ENCODE assay signal across 12 cellular contexts in genomic region chr14:75299064-75299463, GRCh38. TPM values are rescaled to one million over a fixed set of nuclear protein-coding genes. Genes with fewer than 3 reads are reported as not detected.
DNase-seq lines count a peak whose midpoint lies in the region; ATAC-seq and TF ChIP-seq lines count a peak whose summit lies in the region.
"Had no signal": no experiment of that assay in that cellular context is flagged by ENCODE, and none has a peak within 500 bp of the region (broad histone marks: within the 10 kb centered on the region; RNA-seq: fewer than 3 reads in every experiment).

No MANE protein-coding gene starts in this region.

- H3K9me2 ChIP-seq in hepatocyte (replicated peaks; ENCODE audit: insufficient read depth): no peaks in the 10 kb centered on the region

- DNase-seq in KBM-7 (peak; percentile 90), hepatocyte (ENCODE audit: low spot score) (peak; percentile 60), spleen (no peak), endothelial cell (ENCODE audit: low spot score) (no peak)
- DNase-seq in activated T-cell treated with anti-CD3 and anti-CD28 coated beads, Interleukin-2, amount 50 U/mL, for 72 hours: no peak
- DNase-seq: activated CD8-positive, alpha-beta memory T cell treated with anti-CD3 and anti-CD28 coated beads, Interleukin-2, amount 10 ng/mL, durations not matched to agents 7 days and 5 days; DMS 273 treated with DMSO at 0.1 percent for 48 hours; NCI-H2029 treated with DMSO at 0.1 percent for 48 hours had no signal

- H2AFZ ChIP-seq in hepatocyte: no peak overlapping the region

- H3K4me1 Mint-ChIP-seq in endothelial cell (ENCODE audit: unreplicated experiment): peaks cover 35% of the 10 kb centered on the region
- peaks cover 36% of the 10 kb centered on the region for H3K4me1 Mint-ChIP-seq in activated T-cell treated with anti-CD3 and anti-CD28 coated beads, Interleukin-2, amount 50 U/mL, for 72 hours (ENCODE audit: low read depth)

- no peaks in the 10 kb centered on the region for H3K9me3 Mint-ChIP-seq in endothelial cell (ENCODE audit: unreplicated experiment)
- peaks cover 0 to 6% of the 10 kb centered on the region in 2 donors for H3K9me3 Mint-ChIP-seq in activated T-cell treated with anti-CD3 and anti-CD28 coated beads, Interleukin-2, amount 50 U/mL, for 72 hours

- H3K4me1 ChIP-seq in hepatocyte (ENCODE audit: insufficient read depth) (peaks cover 21% of the 10 kb centered on the region), spleen (peaks cover 12 to 95% (median 57%) of the 10 kb centered on the region in 6 donors)

- in situ Hi-C loops in KBM-7 (cut with MboI; ENCODE audit: low pct_unique_long_range_greater_than_20kb, low sequenced_read_pairs): loop anchor here (10.0 kb wide), 1 partner anchor 154 kb away; no protein-coding TSS in a partner anchor

- no peak overlapping the region for H3K4me3 Mint-ChIP-seq in endothelial cell (ENCODE audit: unreplicated experiment)
- H3K4me3 Mint-ChIP-seq in activated T-cell treated with anti-CD3 and anti-CD28 coated beads, Interleukin-2, amount 50 U/mL, for 72 hours: no peak overlapping the region
- H3K4me3 Mint-ChIP-seq: activated CD8-positive, alpha-beta memory T cell treated with anti-CD3 and anti-CD28 coated beads, Interleukin-2, amount 10 ng/mL, durations not matched to agents 7 days and 5 days had no signal

- H3K27ac ChIP-seq in adipose tissue (ENCODE audit: low read depth, low read length): peak overlapping the region; percentile 44
- peak overlapping the region; percentile 84 for H3K27ac ChIP-seq in hepatocyte
- H3K27ac ChIP-seq in spleen: peak overlapping the region in 7 of 8 donors; percentile 87 to 97 (median 91)

- peak in 1 of 3 donors; percentile 4 for TF ChIP-seq POLR2A in spleen (IDR thresholded peaks at IDR 0.05)

- H3K9me3 ChIP-seq in hepatocyte (ENCODE audit: low read depth): no peaks in the 10 kb centered on the region
- no peaks in the 10 kb centered on the region for H3K9me3 ChIP-seq in spleen
- H3K9me3 ChIP-seq: prostate gland had no signal

- peaks cover 7% of the 10 kb centered on the region for H3K27me3 Mint-ChIP-seq in endothelial cell (ENCODE audit: unreplicated experiment)
- no peaks in the 10 kb centered on the region for H3K27me3 Mint-ChIP-seq in activated T-cell treated with anti-CD3 and anti-CD28 coated beads, Interleukin-2, amount 50 U/mL, for 72 hours (ENCODE audit: low read depth)

- no peaks in the 10 kb centered on the region for H4K20me1 ChIP-seq in hepatocyte (ENCODE audit: insufficient read depth, poor library complexity, severe bottlenecking)

- H3K27ac Mint-ChIP-seq in endothelial cell (ENCODE audit: unreplicated experiment): no peak overlapping the region
- H3K27ac Mint-ChIP-seq in activated T-cell treated with anti-CD3 and anti-CD28 coated beads, Interleukin-2, amount 50 U/mL, for 72 hours: no peak overlapping the region
- H3K27ac Mint-ChIP-seq: activated CD8-positive, alpha-beta memory T cell treated with anti-CD3 and anti-CD28 coated beads, Interleukin-2, amount 10 ng/mL, durations not matched to agents 7 days and 5 days had no signal

- TF ChIP-seq CTCF in hepatocyte (IDR thresholded peaks at IDR 0.05; ENCODE audit: poor library complexity) (no peak), spleen (IDR thresholded peaks at IDR 0.05 in 8 of 11, conservative IDR thresholded peaks at IDR 0.05 in 3 of 11) (no peak), endothelial cell (IDR thresholded peaks at IDR 0.05; ENCODE audit: unreplicated experiment) (no peak)

- intact Hi-C loops in spleen (cut with DNase I; ENCODE audit: low total_unique reads): loop anchor here (10.0 kb wide), 1 partner anchor 64 kb away; no protein-coding TSS in a partner anchor

- WGBS in adipose tissue, 3 donors: 26 to 69% (median 27%) methylated on average over 8 of the region's 8 CpGs
- WGBS in hepatocyte (ENCODE audit: low lambda C conversion rate, missing lambda C conversion rate): 60% methylated on average over 8 of the region's 8 CpGs
- WGBS in spleen, 5 donors: 36 to 75% (median 39%) methylated on average over 8 of the region's 8 CpGs

- H3K36me3 ChIP-seq in hepatocyte (replicated peaks; ENCODE audit: insufficient read depth, low read depth): no peaks in the 10 kb centered on the region
- no peaks in the 10 kb centered on the region for H3K36me3 ChIP-seq in spleen
- H3K36me3 ChIP-seq: prostate gland had no signal

- H3K27me3 ChIP-seq in hepatocyte: no peaks in the 10 kb centered on the region
- no peaks in the 10 kb centered on the region for H3K27me3 ChIP-seq in spleen (replicated peaks in 1 of 7)

- H3K4me3 ChIP-seq in hepatocyte (no peak overlapping the region), spleen (peak overlapping the region in 1 of 8 donors; percentile 83)
- H3K4me3 ChIP-seq: prostate gland had no signal

- ATAC-seq in HG02623 (IDR thresholded peaks at IDR 0.05; ENCODE audit: unreplicated experiment) (no peak), GM21619 (IDR thresholded peaks at IDR 0.05; ENCODE audit: unreplicated experiment) (no peak)
- no peak for ATAC-seq in activated T-cell treated with anti-CD3 and anti-CD28 coated beads, Interleukin-2, amount 50 U/mL, for 72 hours (replicated peaks in 1 of 2)
- ATAC-seq: activated CD8-positive, alpha-beta memory T cell treated with anti-CD3 and anti-CD28 coated beads, Interleukin-2, amount 10 ng/mL, durations not matched to agents 7 days and 5 days had no signal

- no peak overlapping the region for H3K4me2 ChIP-seq in hepatocyte

- no peaks in the 10 kb centered on the region for H3K36me3 Mint-ChIP-seq in endothelial cell (ENCODE audit: low read depth, unreplicated experiment)
- H3K36me3 Mint-ChIP-seq in activated T-cell treated with anti-CD3 and anti-CD28 coated beads, Interleukin-2, amount 50 U/mL, for 72 hours (ENCODE audit: insufficient read depth in 2 of 2): peaks cover 0 to 4% of the 10 kb centered on the region in 2 donors
- H3K36me3 Mint-ChIP-seq: activated CD8-positive, alpha-beta memory T cell treated with anti-CD3 and anti-CD28 coated beads, Interleukin-2, amount 10 ng/mL, durations not matched to agents 7 days and 5 days had no signal

- no peaks in the 10 kb centered on the region for H3K79me2 ChIP-seq in hepatocyte

RNA-seq across cellular contexts. Expression of gene FOS, which starts 20.4 kb away (rescaled TPM):
- polyA plus RNA-seq in adipose tissue (1,000 to 10,000 TPM in 2 of 3 donors, 100 to 1,000 TPM in 1; 170 to 1,921 (median 1,284) TPM), hepatocyte (935 and 1,189 TPM in 2 replicates), spleen (10 to 100 TPM; 18.8 to 32.9 (median 20.2) TPM)
- total RNA-seq in hepatocyte (657 and 865 TPM in 2 replicates), spleen (100 to 1,000 TPM in 5 of 7 donors, 10 to 100 TPM in 2; 46.0 to 414 (median 192) TPM), endothelial cell (ENCODE audit: unreplicated experiment) (41.5 TPM)
- total RNA-seq in activated T-cell treated with anti-CD3 and anti-CD28 coated beads, Interleukin-2, amount 50 U/mL, for 72 hours: 10 to 100 TPM; 39.1 to 41.7 TPM

Comparison
In these comparisons a context has a peak if more than half of its experiments do, and no peak if none do; other contexts are left out.
1. DNase-seq: peak in KBM-7 (single experiment) and hepatocyte (single experiment); none in spleen (single experiment), endothelial cell (single experiment) and activated T-cell treated with anti-CD3 and anti-CD28 coated beads, Interleukin-2, amount 50 U/mL, for 72 hours (0 of 2).
2. Peak in every context shown above with its lines, with median percentiles within 50 percentile points of each other: H3K27ac ChIP-seq.